8 cellular contexts compared by ENCODE assay signal in genomic region chr7:43584200-43584586, GRCh38. TPM values are rescaled to one million over a fixed set of nuclear protein-coding genes. Genes with fewer than 3 reads are reported as not detected.
DNase-seq lines count a peak whose midpoint lies in the region; ATAC-seq and TF ChIP-seq lines count a peak whose summit lies in the region.

No MANE protein-coding gene starts in this region.

- no peaks in the 10 kb centered on the region; the same call in 1 of the 2 replicates for H3K9me3 ChIP-seq in BLaER1
- H3K9me3 ChIP-seq in endodermal cell (ENCODE audit: control insufficient read depth, low read length), result peaks cover 6% of the 10 kb centered on the region
- H3K9me3 ChIP-seq in mucosa of rectum (ENCODE audit: control insufficient read depth in 2 of 2, low read length in 2 of 2), result no peaks in the 10 kb centered on the region
- no peaks in the 10 kb centered on the region for H3K9me3 ChIP-seq in aorta (ENCODE audit: control insufficient read depth, low read length)

- H3K9me3 Mint-ChIP-seq in IgD-negative memory B cell, result no peaks in the 10 kb centered on the region
- H3K9me3 Mint-ChIP-seq in WTC11, result peaks cover 5% of the 10 kb centered on the region
- H3K9me3 Mint-ChIP-seq in endodermal cell, result peaks cover 3% of the 10 kb centered on the region

- H3K36me3 ChIP-seq in BLaER1, result no peaks in the 10 kb centered on the region
- no peaks in the 10 kb centered on the region for H3K36me3 ChIP-seq in endodermal cell (ENCODE audit: control insufficient read depth, insufficient read depth, low read length)
- H3K36me3 ChIP-seq in mucosa of rectum (ENCODE audit: control insufficient read depth in 2 of 2, insufficient read depth in 2 of 2, low read length in 2 of 2), result no peaks in the 10 kb centered on the region
- H3K36me3 ChIP-seq in aorta (ENCODE audit: control insufficient read depth in 1 of 2, insufficient read depth in 2 of 2, low read length in 1 of 2), result no peaks in the 10 kb centered on the region

- peak overlapping the region; percentile 90 for H3K9ac ChIP-seq in BLaER1
- H3K9ac ChIP-seq in endodermal cell (ENCODE audit: extremely low read depth, low read length, poor library complexity, severe bottlenecking), result peak overlapping the region; percentile 75
- H3K9ac ChIP-seq in mucosa of rectum (ENCODE audit: low read depth in 1 of 2, low read length in 2 of 2), result peak overlapping the region; percentile 77 to 92

- POLR2A ChIA-PET in WTC11 (lab: Charles Lee), result no interaction called here

- peak overlapping the region; percentile 96 for H3K4me2 ChIP-seq in BLaER1

- H3K27ac ChIP-seq in BLaER1, result peak overlapping the region; percentile 88
- no peak overlapping the region for H3K27ac ChIP-seq in endodermal cell (ENCODE audit: low read depth, low read length)
- H3K27ac ChIP-seq in mucosa of rectum (ENCODE audit: low read depth in 2 of 2, low read length in 2 of 2), result peak overlapping the region; percentile 91 to 92
- peak overlapping the region; percentile 87 to 95 for H3K27ac ChIP-seq in aorta (ENCODE audit: low read depth in 1 of 2, low read length in 2 of 2)

- H3K4me3 ChIP-seq in BLaER1 (peak overlapping the region; percentile 95), endodermal cell (ENCODE audit: low read length) (peak overlapping the region; percentile 89), mucosa of rectum (ENCODE audit: low read length in 2 of 2) (peak overlapping the region; percentile 89 to 92), aorta (ENCODE audit: low read length in 2 of 2) (peak overlapping the region; percentile 69 to 90)

- H4K20me1 ChIP-seq in BLaER1, result peaks cover 55% of the 10 kb centered on the region

- H3K36me3 Mint-ChIP-seq in IgD-negative memory B cell (no peaks in the 10 kb centered on the region), WTC11 (peaks cover 3% of the 10 kb centered on the region; the same call in 1 of the 2 replicates), endodermal cell (ENCODE audit: low read depth) (no peaks in the 10 kb centered on the region)

- no peak for TF ChIP-seq CTCF in WTC11 (IDR thresholded peaks at IDR 0.05)
- no peak for TF ChIP-seq CTCF in endodermal cell (conservative IDR thresholded peaks at IDR 0.05)

- intact Hi-C loops in aorta (cut with DNase I), result loop anchor here (2.0 to 5.0 kb wide), 4 partner anchors 63 to 253 kb away; no protein-coding TSS in a partner anchor

- CTCF ChIA-PET in WTC11 (lab: Charles Lee), result interaction anchor here (0.6 to 4.2 kb wide), 5 partner anchors 76 to 254 kb away, joined by 3 to 85 read pairs (median 4); no protein-coding TSS in a partner anchor

- H3K4me1 Mint-ChIP-seq in IgD-negative memory B cell (peaks cover 26 to 34% (median 27%) of the 10 kb centered on the region in 3 donors), WTC11 (peaks cover 36% of the 10 kb centered on the region), endodermal cell (peaks cover 35% of the 10 kb centered on the region)

- H3K27me3 Mint-ChIP-seq in IgD-negative memory B cell (peaks cover 4% of the 10 kb centered on the region), WTC11 (ENCODE audit: low read depth) (peaks cover 8% of the 10 kb centered on the region), endodermal cell (ENCODE audit: insufficient read depth) (peaks cover 11% of the 10 kb centered on the region)

- 17 to 38% methylated on average over 3 to 8 of the region's 8 CpGs for WGBS in endodermal cell (ENCODE audit: insufficient coverage in 1 of 2, insufficient read length in 1 of 2), 2 experiments
- WGBS in aorta, 2 donors, result 0% methylated on average over 8 of the region's 8 CpGs

- peak overlapping the region; percentile 95 to 99 (median 96) for H3K27ac Mint-ChIP-seq in IgD-negative memory B cell
- H3K27ac Mint-ChIP-seq in WTC11, result no peak overlapping the region; the same call in 1 of the 2 replicates
- peak overlapping the region; percentile 86 for H3K27ac Mint-ChIP-seq in endodermal cell

- peaks cover 14% of the 10 kb centered on the region for H3K4me1 ChIP-seq in BLaER1
- H3K4me1 ChIP-seq in endodermal cell (ENCODE audit: control insufficient read depth, insufficient read depth, low read length), result peaks cover 3% of the 10 kb centered on the region
- H3K4me1 ChIP-seq in mucosa of rectum (ENCODE audit: control insufficient read depth in 2 of 2, insufficient read depth in 2 of 2, low read length in 2 of 2), result peaks cover 0 to 28% of the 10 kb centered on the region in 2 donors
- peaks cover 0 to 7% of the 10 kb centered on the region in 2 donors for H3K4me1 ChIP-seq in aorta (ENCODE audit: control insufficient read depth in 1 of 2, insufficient read depth in 2 of 2, low read length in 2 of 2)

- no peaks in the 10 kb centered on the region for H3K27me3 ChIP-seq in BLaER1
- H3K27me3 ChIP-seq in endodermal cell (ENCODE audit: control insufficient read depth, insufficient read depth, low read length, poor library complexity, severe bottlenecking), result peaks cover 17% of the 10 kb centered on the region
- H3K27me3 ChIP-seq in mucosa of rectum (ENCODE audit: control insufficient read depth in 2 of 2, insufficient read depth in 2 of 2, low read length in 2 of 2), result no peaks in the 10 kb centered on the region
- no peaks in the 10 kb centered on the region for H3K27me3 ChIP-seq in aorta (ENCODE audit: control insufficient read depth in 1 of 2, insufficient read depth in 2 of 2, low read length in 1 of 2)

- no peak for ATAC-seq in WTC11
- ATAC-seq in aorta (ENCODE audit: low FRiP score), result peak; percentile 33
- no peak for ATAC-seq in GM18502 (IDR thresholded peaks at IDR 0.05; ENCODE audit: poor library complexity, unreplicated experiment)

- DNase-seq in WTC11 (ENCODE audit: low spot score) (no peak), endodermal cell (peak; percentile 58), aorta (no peak), ureter (ENCODE audit: low spot score) (no peak)

- H3K4me3 Mint-ChIP-seq in IgD-negative memory B cell (peak overlapping the region; percentile 97 to 99 (median 98)), WTC11 (peak overlapping the region; percentile 85), endodermal cell (peak overlapping the region; percentile 86)

TF ChIP-seq in WTC11, 78 proteins besides CTCF, POLR2A, EP300 and RAD21 (continues in another document):
- TF ChIP-seq ETV6 (CRISPR knock-in tag; IDR thresholded peaks at IDR 0.05) (no peak), ZNF416 (CRISPR knock-in tag; IDR thresholded peaks at IDR 0.05) (no peak), PRDM15 (CRISPR knock-in tag; IDR thresholded peaks at IDR 0.05) (no peak)
- TF ChIP-seq, protein P1, sequence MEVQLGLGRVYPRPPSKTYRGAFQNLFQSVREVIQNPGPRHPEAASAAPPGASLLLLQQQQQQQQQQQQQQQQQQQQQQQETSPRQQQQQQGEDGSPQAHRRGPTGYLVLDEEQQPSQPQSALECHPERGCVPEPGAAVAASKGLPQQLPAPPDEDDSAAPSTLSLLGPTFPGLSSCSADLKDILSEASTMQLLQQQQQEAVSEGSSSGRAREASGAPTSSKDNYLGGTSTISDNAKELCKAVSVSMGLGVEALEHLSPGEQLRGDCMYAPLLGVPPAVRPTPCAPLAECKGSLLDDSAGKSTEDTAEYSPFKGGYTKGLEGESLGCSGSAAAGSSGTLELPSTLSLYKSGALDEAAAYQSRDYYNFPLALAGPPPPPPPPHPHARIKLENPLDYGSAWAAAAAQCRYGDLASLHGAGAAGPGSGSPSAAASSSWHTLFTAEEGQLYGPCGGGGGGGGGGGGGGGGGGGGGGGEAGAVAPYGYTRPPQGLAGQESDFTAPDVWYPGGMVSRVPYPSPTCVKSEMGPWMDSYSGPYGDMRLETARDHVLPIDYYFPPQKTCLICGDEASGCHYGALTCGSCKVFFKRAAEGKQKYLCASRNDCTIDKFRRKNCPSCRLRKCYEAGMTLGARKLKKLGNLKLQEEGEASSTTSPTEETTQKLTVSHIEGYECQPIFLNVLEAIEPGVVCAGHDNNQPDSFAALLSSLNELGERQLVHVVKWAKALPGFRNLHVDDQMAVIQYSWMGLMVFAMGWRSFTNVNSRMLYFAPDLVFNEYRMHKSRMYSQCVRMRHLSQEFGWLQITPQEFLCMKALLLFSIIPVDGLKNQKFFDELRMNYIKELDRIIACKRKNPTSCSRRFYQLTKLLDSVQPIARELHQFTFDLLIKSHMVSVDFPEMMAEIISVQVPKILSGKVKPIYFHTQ (CRISPR knock-in tag; IDR thresholded peaks at IDR 0.05), result no peak
- TF ChIP-seq, protein P2, sequence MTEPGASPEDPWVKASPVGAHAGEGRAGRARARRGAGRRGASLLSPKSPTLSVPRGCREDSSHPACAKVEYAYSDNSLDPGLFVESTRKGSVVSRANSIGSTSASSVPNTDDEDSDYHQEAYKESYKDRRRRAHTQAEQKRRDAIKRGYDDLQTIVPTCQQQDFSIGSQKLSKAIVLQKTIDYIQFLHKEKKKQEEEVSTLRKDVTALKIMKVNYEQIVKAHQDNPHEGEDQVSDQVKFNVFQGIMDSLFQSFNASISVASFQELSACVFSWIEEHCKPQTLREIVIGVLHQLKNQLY (CRISPR knock-in tag; IDR thresholded peaks at IDR 0.05), result no peak

RNA-seq across cellular contexts. Expression of gene STK17A, which starts 1.3 kb away (rescaled TPM):
- polyA plus RNA-seq in IgD-negative memory B cell (175 TPM), aorta (10 to 100 TPM; 15.9 to 19.3 TPM)
- total RNA-seq in WTC11 (2021) (12.2 to 17.6 TPM (median 15.1 TPM) in 3 replicates), endodermal cell (10 to 100 TPM; 15.6 to 18.4 TPM), aorta (10 to 100 TPM; 38.8 to 40.6 TPM), ureter (7.7 TPM)
- polyA plus RNA-seq in endodermal cell (2013, experiment 1 of 2), result 10.0 TPM
- polyA plus RNA-seq in endodermal cell (2013, experiment 2 of 2), result 9.3 TPM
